ENCODE assay signal across 12 cellular contexts in the genomic region with DNA sequence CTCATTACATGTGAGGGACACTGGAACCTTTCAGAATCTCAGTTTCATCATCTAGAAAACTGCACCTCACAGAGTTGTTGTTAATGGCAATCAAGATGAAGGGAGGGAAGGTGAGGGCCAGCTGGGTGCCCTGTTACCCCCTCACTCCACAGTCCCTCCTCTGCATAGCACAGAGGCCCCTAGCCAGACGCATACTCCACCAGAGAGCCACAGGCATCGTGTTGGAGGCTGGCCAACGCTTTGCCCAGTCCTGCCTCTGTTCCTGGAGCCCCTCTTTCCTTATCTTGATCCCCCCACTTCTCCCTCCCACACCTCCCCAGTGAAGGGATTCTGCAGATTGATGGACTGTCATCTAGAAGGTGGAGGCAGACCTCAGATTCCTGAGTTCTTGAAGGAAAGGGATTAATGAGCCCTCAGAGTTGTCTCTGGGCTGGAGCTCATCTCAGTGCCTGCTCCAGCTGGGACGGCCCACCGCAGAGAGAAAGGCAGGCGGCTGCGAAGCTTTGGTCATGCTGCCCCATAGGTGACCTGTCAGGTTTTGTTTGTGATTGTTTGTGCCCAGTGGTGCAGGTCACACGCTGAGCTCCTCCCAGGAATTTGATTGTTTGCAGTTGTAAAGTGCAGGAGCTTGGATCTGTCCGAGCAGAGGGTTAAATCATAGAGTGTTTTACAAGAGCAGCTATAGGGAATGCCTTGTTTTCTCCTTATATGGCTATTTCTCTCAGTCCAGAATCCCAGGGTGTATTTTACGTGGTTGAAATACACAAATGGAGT.
A peak's percentile ranks its signal among the peaks of the same experiment; 100 is the strongest.
DNase-seq lines count a peak whose midpoint lies in the region; ATAC-seq and TF ChIP-seq lines count a peak whose summit lies in the region.
"Had no signal": no experiment of that assay in that cellular context is flagged by ENCODE, and none has a peak within 500 bp of the region (broad histone marks: within the 10 kb centered on the region; RNA-seq: fewer than 3 reads in every experiment).

No MANE protein-coding gene starts in this region.

- no peaks in the 10 kb centered on the region for H4K20me1 ChIP-seq in fibroblast of lung (ENCODE audit: control insufficient read depth, extremely low read depth, insufficient read depth, low read length)
- H4K20me1 ChIP-seq: BLaER1 had no signal

- no peak for TF ChIP-seq CTCF in fibroblast of lung (conservative IDR thresholded peaks at IDR 0.05 in 1 of 2, IDR thresholded peaks at IDR 0.05 in 1 of 2; ENCODE audit: low read depth in 1 of 2, low read length in 2 of 2)
- no peak for TF ChIP-seq CTCF in osteocyte (IDR thresholded peaks at IDR 0.05)
- TF ChIP-seq CTCF in tibial artery (IDR thresholded peaks at IDR 0.05): no peak

- no peaks in the 10 kb centered on the region for H3K27me3 Mint-ChIP-seq in osteocyte (ENCODE audit: unreplicated experiment)
- no peaks in the 10 kb centered on the region for H3K27me3 Mint-ChIP-seq in stimulated activated memory B cell treated with anti-CD40 and anti-IgM and Interleukin-4, amounts not matched to agents 10 μg/mL and 1 μg/mL and 100 μg/mL, for 72 hours
- no peaks in the 10 kb centered on the region for H3K27me3 Mint-ChIP-seq in naive thymus-derived CD8-positive, alpha-beta T cell

- H3K27ac ChIP-seq in fibroblast of lung (ENCODE audit: insufficient read depth, low read length): no peak overlapping the region
- H3K27ac ChIP-seq in tibial artery: no peak overlapping the region
- H3K27ac ChIP-seq: BLaER1, left ventricle myocardium inferior, thyroid gland had no signal

- H3K4me3 Mint-ChIP-seq in osteocyte (ENCODE audit: unreplicated experiment): no peak overlapping the region
- H3K4me3 Mint-ChIP-seq in stimulated activated memory B cell treated with anti-CD40 and anti-IgM and Interleukin-4, amounts not matched to agents 10 μg/mL and 1 μg/mL and 100 μg/mL, for 72 hours: no peak overlapping the region
- H3K4me3 Mint-ChIP-seq in naive thymus-derived CD8-positive, alpha-beta T cell: no peak overlapping the region
- H3K4me3 Mint-ChIP-seq: activated T-cell treated with anti-CD3 and anti-CD28 coated beads, Interleukin-2, amount 50 U/mL, for 4 hours had no signal

- H3K36me3 ChIP-seq in fibroblast of lung (ENCODE audit: control insufficient read depth, insufficient read depth, low read length): no peaks in the 10 kb centered on the region
- H3K36me3 ChIP-seq in tibial artery: no peaks in the 10 kb centered on the region
- H3K36me3 ChIP-seq: BLaER1, left ventricle myocardium inferior, thyroid gland had no signal

- H3K4me3 ChIP-seq in fibroblast of lung (replicated peaks in 1 of 4; ENCODE audit: control extremely low read depth in 1 of 4, insufficient read depth in 1 of 4, low read depth in 3 of 4, low read length in 4 of 4) (no peak overlapping the region), tibial artery (no peak overlapping the region)
- H3K4me3 ChIP-seq: BLaER1, left ventricle myocardium inferior, thyroid gland had no signal

- intact Hi-C loops in tibial artery (cut with DNase I; ENCODE audit: low total_unique reads): loop anchor here (5.0 kb wide), 2 partner anchors 92 to 1237 kb away; no protein-coding TSS in a partner anchor

- POLR2A ChIA-PET in naive thymus-derived CD8-positive, alpha-beta T cell (lab: Charles Lee): no interaction called here

- H3K4me2 ChIP-seq in fibroblast of lung (ENCODE audit: extremely low read depth, insufficient read depth, low read length): no peak overlapping the region
- H3K4me2 ChIP-seq: BLaER1 had no signal

- H3K36me3 Mint-ChIP-seq in osteocyte (ENCODE audit: unreplicated experiment): peaks cover 7% of the 10 kb centered on the region
- no peaks in the 10 kb centered on the region for H3K36me3 Mint-ChIP-seq in stimulated activated memory B cell treated with anti-CD40 and anti-IgM and Interleukin-4, amounts not matched to agents 10 μg/mL and 1 μg/mL and 100 μg/mL, for 72 hours
- no peaks in the 10 kb centered on the region for H3K36me3 Mint-ChIP-seq in naive thymus-derived CD8-positive, alpha-beta T cell

- H3K9me3 ChIP-seq in fibroblast of lung (ENCODE audit: control insufficient read depth, insufficient read depth, low read depth, low read length) (no peaks in the 10 kb centered on the region), tibial artery (no peaks in the 10 kb centered on the region)
- H3K9me3 ChIP-seq: BLaER1, left ventricle myocardium inferior, thyroid gland had no signal

- H3K4me1 Mint-ChIP-seq in osteocyte (ENCODE audit: unreplicated experiment): peaks cover 44% of the 10 kb centered on the region
- no peaks in the 10 kb centered on the region for H3K4me1 Mint-ChIP-seq in stimulated activated memory B cell treated with anti-CD40 and anti-IgM and Interleukin-4, amounts not matched to agents 10 μg/mL and 1 μg/mL and 100 μg/mL, for 72 hours
- H3K4me1 Mint-ChIP-seq in naive thymus-derived CD8-positive, alpha-beta T cell: no peaks in the 10 kb centered on the region

- H3K27me3 ChIP-seq in fibroblast of lung (ENCODE audit: control insufficient read depth, insufficient read depth, low read length) (no peaks in the 10 kb centered on the region), tibial artery (no peaks in the 10 kb centered on the region)
- H3K27me3 ChIP-seq: BLaER1, thyroid gland had no signal

- H3K27ac Mint-ChIP-seq in osteocyte (ENCODE audit: unreplicated experiment): peak overlapping the region; percentile 11
- no peak overlapping the region for H3K27ac Mint-ChIP-seq in stimulated activated memory B cell treated with anti-CD40 and anti-IgM and Interleukin-4, amounts not matched to agents 10 μg/mL and 1 μg/mL and 100 μg/mL, for 72 hours
- no peak overlapping the region for H3K27ac Mint-ChIP-seq in naive thymus-derived CD8-positive, alpha-beta T cell

- peak; percentile 4 for ATAC-seq in GM19351 (IDR thresholded peaks at IDR 0.05; ENCODE audit: unreplicated experiment)
- no peak for ATAC-seq in stimulated activated memory B cell treated with anti-CD40 and anti-IgM and Interleukin-4, amounts not matched to agents 10 μg/mL and 1 μg/mL and 100 μg/mL, for 72 hours
- ATAC-seq in naive thymus-derived CD8-positive, alpha-beta T cell: no peak
- ATAC-seq: activated T-cell treated with anti-CD3 and anti-CD28 coated beads, Interleukin-2, amount 50 U/mL, for 4 hours had no signal

- H3K9me3 Mint-ChIP-seq in osteocyte (ENCODE audit: unreplicated experiment): peaks cover 7% of the 10 kb centered on the region
- peaks cover 8% of the 10 kb centered on the region for H3K9me3 Mint-ChIP-seq in stimulated activated memory B cell treated with anti-CD40 and anti-IgM and Interleukin-4, amounts not matched to agents 10 μg/mL and 1 μg/mL and 100 μg/mL, for 72 hours
- no peaks in the 10 kb centered on the region for H3K9me3 Mint-ChIP-seq in naive thymus-derived CD8-positive, alpha-beta T cell
- H3K9me3 Mint-ChIP-seq: activated T-cell treated with anti-CD3 and anti-CD28 coated beads, Interleukin-2, amount 50 U/mL, for 4 hours had no signal

- no peak overlapping the region for H2AFZ ChIP-seq in fibroblast of lung (ENCODE audit: low read length)

- H3K4me1 ChIP-seq in fibroblast of lung (ENCODE audit: control insufficient read depth, extremely low read depth, insufficient read depth, low read length): peaks cover 3% of the 10 kb centered on the region
- peaks cover 0 to 11% (median 8%) of the 10 kb centered on the region in 4 donors for H3K4me1 ChIP-seq in tibial artery
- H3K4me1 ChIP-seq: left ventricle myocardium inferior had no signal

- DNase-seq in NCI-H146 (lab: John Stamatoyannopoulos, UW) (peak; percentile 65), fibroblast of lung (ENCODE audit: low read depth in 2 of 2) (peak; percentile 68 to 81), osteocyte (ENCODE audit: extremely low spot score, unreplicated experiment) (no peak), tibial artery (no peak), NK-92 (lab: John Stamatoyannopoulos, UW; ENCODE audit: unreplicated experiment) (no peak)
- no peak for DNase-seq in naive thymus-derived CD8-positive, alpha-beta T cell
- DNase-seq: activated T-cell treated with anti-CD3 and anti-CD28 coated beads, Interleukin-2, amount 50 U/mL, for 4 hours; left ventricle myocardium inferior had no signal

- H3K79me2 ChIP-seq in fibroblast of lung (ENCODE audit: control insufficient read depth, insufficient read depth, low read length): no peaks in the 10 kb centered on the region

- no peak overlapping the region for H3K9ac ChIP-seq in fibroblast of lung (ENCODE audit: insufficient read depth, low read length)
- H3K9ac ChIP-seq: BLaER1 had no signal

Comparison
In these comparisons a context has a peak if more than half of its experiments do, and no peak if none do; other contexts are left out.
1. DNase-seq: peak in NCI-H146 (single experiment) and fibroblast of lung (2 of 2); none in osteocyte (single experiment), tibial artery (0 of 2), naive thymus-derived CD8-positive, alpha-beta T cell (0 of 10) and NK-92 (single experiment).